In the genomic region with DNA sequence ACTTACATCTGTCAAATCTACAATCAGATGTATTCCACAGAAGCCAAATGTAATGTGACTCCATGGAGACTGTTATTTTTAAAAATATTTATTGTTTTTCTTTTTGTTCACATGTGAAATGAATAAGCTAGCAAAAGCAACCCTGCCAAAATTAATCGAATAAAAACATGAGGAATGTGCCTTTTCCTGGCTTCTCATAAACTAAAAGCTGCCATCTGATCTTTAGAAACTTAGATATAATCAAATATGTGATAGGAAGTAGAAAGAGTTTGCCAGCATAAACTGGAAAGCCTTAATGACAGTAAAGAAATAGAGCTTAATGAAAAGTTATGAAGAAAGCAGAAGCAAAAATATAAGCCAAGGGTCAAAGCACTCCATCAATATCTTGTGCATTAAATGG, we compare ENCODE assay signal across 35 cellular contexts.
"Had no signal": no experiment of that assay in that cellular context is flagged by ENCODE, and none has a peak within 500 bp of the region (broad histone marks: within the 10 kb centered on the region; RNA-seq: fewer than 3 reads in every experiment).

No MANE protein-coding gene starts in this region.

- H3K36me3 ChIP-seq: MG63 had no signal

- H3K4me2 ChIP-seq: KMS-11 had no signal

- DNase-seq: Karpas-422, Kasumi-1, KBM-7, KG1, MG63, MM.1S, MV-4-11, NCI-H1048, NCI-H1092, NCI-H1092 treated with DMSO at 0.1 percent for 48 hours, NCI-H1105, NCI-H1105 treated with DMSO at 0.1 percent for 48 hours, NCI-H1417, NCI-H1417 treated with DMSO at 0.1 percent for 48 hours, NCI-H1436, NCI-H1436 treated with DMSO at 0.1 percent for 48 hours, NCI-H146, NCI-H1694, NCI-H1694 treated with DMSO at 0.1 percent for 48 hours, NCI-H187, NCI-H187 treated with DMSO at 0.1 percent for 48 hours, NCI-H1930, NCI-H2029, NCI-H2029 treated with DMSO at 0.1 percent for 48 hours, NCI-H2081, NCI-H2081 treated with DMSO at 0.1 percent for 48 hours, NCI-H2107, NCI-H2171, NCI-H2171 treated with DMSO at 0.1 percent for 48 hours, NCI-H2227 treated with DMSO at 0.1 percent for 48 hours, NCI-H226, NCI-H345, NCI-H446, NCI-H446 treated with DMSO at 0.1 percent for 48 hours had no signal

- H3K9me3 ChIP-seq: MG63 had no signal

- H3K4me3 ChIP-seq: MG63 had no signal

- H3K9ac ChIP-seq: KMS-11 had no signal

- H3K27me3 ChIP-seq: MG63 had no signal

- H3K27ac ChIP-seq: KMS-11 had no signal
